In the genomic region with DNA sequence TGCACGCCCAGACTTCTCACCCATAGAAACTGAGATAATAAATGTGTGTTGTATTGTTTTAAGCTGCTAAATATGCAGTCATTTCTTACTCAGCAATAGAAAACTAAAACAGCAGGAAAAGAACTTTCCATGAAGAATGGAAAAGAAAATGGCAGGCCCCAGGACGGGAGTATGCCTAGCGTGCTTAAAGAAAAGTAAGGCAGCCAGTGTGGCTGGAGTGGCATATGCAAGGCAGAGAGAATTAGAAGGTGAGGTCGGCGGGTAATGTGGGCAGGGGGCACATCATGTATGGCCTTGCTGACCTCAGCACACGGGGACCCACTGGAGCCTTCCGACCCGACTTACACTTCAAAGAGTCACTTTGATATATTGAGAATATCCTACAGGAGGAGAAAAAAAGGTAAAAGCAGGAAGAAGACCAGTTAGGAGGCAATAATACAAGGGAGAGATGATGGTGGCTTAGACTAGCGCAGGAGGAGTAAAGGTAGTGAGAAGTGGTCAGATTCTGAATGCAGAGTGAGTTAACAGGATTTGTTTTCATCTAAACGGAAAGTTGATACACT, we compare ENCODE assay signal across 17 cellular contexts. TPM values are rescaled to one million over a fixed set of nuclear protein-coding genes. Genes with fewer than 3 reads are reported as not detected.
DNase-seq lines count a peak whose midpoint lies in the region; TF ChIP-seq lines count a peak whose summit lies in the region.
"Had no signal": no experiment of that assay in that cellular context is flagged by ENCODE, and none has a peak within 500 bp of the region (broad histone marks: within the 10 kb centered on the region; RNA-seq: fewer than 3 reads in every experiment).

No MANE protein-coding gene starts in this region.

- DNase-seq in MCF 10A (ENCODE audit: unreplicated experiment) = no peak
- DNase-seq in mammary epithelial cell = no peak
- DNase-seq in coronary artery (ENCODE audit: low spot score) = no peak
- DNase-seq in osteoblast (ENCODE audit: insufficient read length, low spot score, missing footprints) = no peak
- no peak for DNase-seq in OCI-M1 (lab: John Stamatoyannopoulos, UW)
- DNase-seq in AG20443 (ENCODE audit: low spot score) = no peak
- DNase-seq in HAP-1 (ENCODE audit: low spot score in 2 of 2) = no peak
- no peak for DNase-seq in SHP77 (lab: John Stamatoyannopoulos, UW)
- DNase-seq: 8988T, DMS79 treated with DMSO at 0.1 percent for 48 hours, NCI-H1092 treated with DMSO at 0.1 percent for 48 hours, NCI-H2081 treated with DMSO at 0.1 percent for 48 hours, NCI-H524 had no signal

- H3K27me3 Mint-ChIP-seq in MCF 10A (ENCODE audit: insufficient read depth, unreplicated experiment) = no peaks in the 10 kb centered on the region

- peak overlapping the region; percentile 52 for H3K27ac Mint-ChIP-seq in MCF 10A (ENCODE audit: low read depth, unreplicated experiment)

- H3K27me3 ChIP-seq in mammary epithelial cell (ENCODE audit: insufficient read depth, low read length) = no peaks in the 10 kb centered on the region
- H3K27me3 ChIP-seq in osteoblast (ENCODE audit: insufficient read depth, low read length) = no peaks in the 10 kb centered on the region
- H3K27me3 ChIP-seq in HAP-1 (ENCODE audit: low read depth) = no peaks in the 10 kb centered on the region
- H3K27me3 ChIP-seq: BLaER1 treated with 17β-estradiol and CSF1 and Interleukin-3, amounts not matched to agents 10 nM and 100 nM; MG63 had no signal

- H3K27ac ChIP-seq in mammary epithelial cell (ENCODE audit: insufficient read depth, low read depth, low read length) (no peak overlapping the region), coronary artery (peak overlapping the region; percentile 15 to 56), osteoblast (ENCODE audit: low read depth, low read length) (peak overlapping the region; percentile 87)
- H3K27ac ChIP-seq: BLaER1 treated with 17β-estradiol and CSF1 and Interleukin-3, amounts not matched to agents 10 nM and 100 nM; KMS-11 had no signal

- intact Hi-C loops in MCF 10A (cut with micrococcal nuclease) (no loop called here), mammary epithelial cell (cut with micrococcal nuclease) (no loop called here)

- in situ Hi-C loops in mammary epithelial cell (cut with MboI; ENCODE audit: low sequenced_read_pairs in 2 of 2) (no loop called here), HAP-1 (cut with MboI; ENCODE audit: low sequenced_read_pairs) (loop anchor here (10.0 to 25.0 kb wide), 4 partner anchors 192 to 1206 kb away; a partner anchor contains a TSS)

- H3K9me3 Mint-ChIP-seq in MCF 10A (ENCODE audit: unreplicated experiment) = peaks cover 7% of the 10 kb centered on the region

- WGBS in mammary epithelial cell (ENCODE audit: low coverage, missing lambda C conversion rate) = 86% methylated on average over 9 of the region's 10 CpGs

- H4K20me1 ChIP-seq in mammary epithelial cell (ENCODE audit: insufficient read depth, low read length) (no peaks in the 10 kb centered on the region), osteoblast (ENCODE audit: insufficient read depth, low read length) (peaks cover 2% of the 10 kb centered on the region)
- H4K20me1 ChIP-seq: BLaER1 treated with 17β-estradiol and CSF1 and Interleukin-3, amounts not matched to agents 10 nM and 100 nM had no signal

- TF ChIP-seq CTCF in MCF 10A (IDR thresholded peaks at IDR 0.05; ENCODE audit: unreplicated experiment) (no peak), mammary epithelial cell (conservative IDR thresholded peaks at IDR 0.05 in 1 of 2, IDR thresholded peaks at IDR 0.05 in 1 of 2; ENCODE audit: extremely low read depth in 1 of 2, insufficient read depth in 1 of 2, low read depth in 1 of 2, low read length in 2 of 2) (no peak), coronary artery (IDR thresholded peaks at IDR 0.05) (no peak), osteoblast (IDR thresholded peaks at IDR 0.05; ENCODE audit: extremely low read depth, low read depth, low read length) (no peak)

- H3K79me2 ChIP-seq in mammary epithelial cell (ENCODE audit: insufficient read depth, low read length) (no peaks in the 10 kb centered on the region), osteoblast (ENCODE audit: insufficient read depth, low read length) (no peaks in the 10 kb centered on the region)

- peaks cover 15% of the 10 kb centered on the region for H3K4me1 Mint-ChIP-seq in MCF 10A (ENCODE audit: insufficient read depth, unreplicated experiment)

- H3K9ac ChIP-seq in mammary epithelial cell (ENCODE audit: insufficient read depth, low read length) = no peak overlapping the region
- H3K9ac ChIP-seq: BLaER1 treated with 17β-estradiol and CSF1 and Interleukin-3, amounts not matched to agents 10 nM and 100 nM; KMS-11 had no signal

- peaks cover 16% of the 10 kb centered on the region for H3K36me3 Mint-ChIP-seq in MCF 10A (ENCODE audit: insufficient read depth, unreplicated experiment)

- no peak overlapping the region for H2AFZ ChIP-seq in mammary epithelial cell (ENCODE audit: low read depth, low read length)
- H2AFZ ChIP-seq in osteoblast (ENCODE audit: low read length) = no peak overlapping the region

- peaks cover 16% of the 10 kb centered on the region for H3K4me1 ChIP-seq in mammary epithelial cell (ENCODE audit: insufficient read depth, low read length)
- peaks cover 24% of the 10 kb centered on the region for H3K4me1 ChIP-seq in osteoblast (ENCODE audit: insufficient read depth, low read length)
- peaks cover 6% of the 10 kb centered on the region for H3K4me1 ChIP-seq in HAP-1

- H3K4me2 ChIP-seq in mammary epithelial cell (ENCODE audit: insufficient read depth, low read depth, low read length) (no peak overlapping the region), osteoblast (ENCODE audit: insufficient read depth, low read length) (peak overlapping the region; percentile 89)
- H3K4me2 ChIP-seq: BLaER1 treated with 17β-estradiol and CSF1 and Interleukin-3, amounts not matched to agents 10 nM and 100 nM; KMS-11 had no signal

- POLR2A ChIA-PET in MCF 10A (lab: Yijun Ruan, JAX) = interaction anchor here (0.7 to 2.3 kb wide), 4 partner anchors 10 to 156 kb away, joined by 3 to 7 read pairs (median 4); a partner anchor contains a TSS

- H3K4me3 ChIP-seq in mammary epithelial cell (replicated peaks in 1 of 3; ENCODE audit: insufficient read depth in 1 of 3, low read depth in 2 of 3, low read length in 3 of 3) (no peak overlapping the region), coronary artery (no peak overlapping the region), osteoblast (ENCODE audit: insufficient read depth, low read length) (no peak overlapping the region), HAP-1 (no peak overlapping the region)
- H3K4me3 ChIP-seq: BLaER1 treated with 17β-estradiol and CSF1 and Interleukin-3, amounts not matched to agents 10 nM and 100 nM; MG63 had no signal

- CTCF ChIA-PET in MCF 10A (lab: Yijun Ruan, JAX) = interaction anchor here (0.7 to 5.9 kb wide), 24 partner anchors 10 to 788 kb away, joined by 3 to 66 read pairs (median 6); a partner anchor contains a TSS
- CTCF ChIA-PET in mammary epithelial cell (lab: Charles Lee; ENCODE audit: low non-redundant PET) = interaction anchor here (0.5 to 0.7 kb wide), 2 partner anchors 25 to 213 kb away, joined by 3 to 6 read pairs; no protein-coding TSS in a partner anchor

- dilution Hi-C loops in mammary epithelial cell (cut with HindIII; ENCODE audit: low sequenced_read_pairs) = no loop called here

- H3K36me3 ChIP-seq in mammary epithelial cell (ENCODE audit: insufficient read depth, low read length) = no peaks in the 10 kb centered on the region
- H3K36me3 ChIP-seq in osteoblast (ENCODE audit: insufficient read depth, low read length) = peaks cover 6% of the 10 kb centered on the region
- peaks cover 4% of the 10 kb centered on the region; the same call in 1 of the 2 replicates for H3K36me3 ChIP-seq in HAP-1 (replicated peaks)
- H3K36me3 ChIP-seq: MG63 had no signal

- H3K4me3 Mint-ChIP-seq in MCF 10A (ENCODE audit: unreplicated experiment) = no peak overlapping the region

- no TSS peak for BruUV-seq in MCF 10A (replicated peaks; lab: Mats Ljungman, UMichigan)
- BruUV-seq in mammary epithelial cell (replicated peaks; lab: Mats Ljungman, UMichigan) = no TSS peak

- H3K9me3 ChIP-seq in mammary epithelial cell (replicated peaks; ENCODE audit: insufficient read depth, low read length) (no peaks in the 10 kb centered on the region), osteoblast (ENCODE audit: low read depth, low read length) (no peaks in the 10 kb centered on the region), HAP-1 (no peaks in the 10 kb centered on the region)
- H3K9me3 ChIP-seq: MG63 had no signal

RNA-seq across cellular contexts. Expression of a gene that starts 20.5 kb away (rescaled TPM):
- 46.9 and 54.0 TPM in 2 replicates for total RNA-seq in MCF 10A (2022)
- total RNA-seq in mammary epithelial cell = 10 to 100 TPM; 28.8 to 36.9 TPM
- 20.5 TPM for polyA plus RNA-seq in mammary epithelial cell
- 2.5 TPM for polyA minus RNA-seq in mammary epithelial cell
- total RNA-seq in osteoblast = 37.7 and 40.2 TPM in 2 replicates

RNA-seq across cellular contexts. Expression of a gene that starts 30.4 kb away (rescaled TPM):
- total RNA-seq in MCF 10A (2022) = 20.7 and 21.7 TPM in 2 replicates
- 10 to 100 TPM; 13.7 to 13.8 TPM for total RNA-seq in mammary epithelial cell
- 15.1 TPM for polyA plus RNA-seq in mammary epithelial cell
- 11.1 TPM for polyA minus RNA-seq in mammary epithelial cell
- total RNA-seq in osteoblast = 10.5 and 11.5 TPM in 2 replicates

RNA-seq across cellular contexts. Expression of a gene that starts 30.6 kb away (rescaled TPM):
- total RNA-seq in MCF 10A (2022) (12.0 and 18.1 TPM in 2 replicates), mammary epithelial cell (1 to 10 TPM; 6.2 to 8.9 TPM), osteoblast (8.0 and 8.8 TPM in 2 replicates)
- polyA plus RNA-seq in mammary epithelial cell = 10.8 TPM
- not detected for polyA minus RNA-seq in mammary epithelial cell

RNA-seq across cellular contexts. Expression of a gene that starts 31.9 kb away (rescaled TPM):
- not detected in 2 replicates for total RNA-seq in MCF 10A (2022)
- total RNA-seq in mammary epithelial cell = not detected
- polyA plus RNA-seq in mammary epithelial cell = not detected
- not detected for polyA minus RNA-seq in mammary epithelial cell
- not detected in 2 replicates for total RNA-seq in osteoblast
- total RNA-seq: H1 had no signal
- polyA plus RNA-seq: H1 had no signal
